Comparison of ENCODE assay signal across 8 cellular contexts in the genomic region with DNA sequence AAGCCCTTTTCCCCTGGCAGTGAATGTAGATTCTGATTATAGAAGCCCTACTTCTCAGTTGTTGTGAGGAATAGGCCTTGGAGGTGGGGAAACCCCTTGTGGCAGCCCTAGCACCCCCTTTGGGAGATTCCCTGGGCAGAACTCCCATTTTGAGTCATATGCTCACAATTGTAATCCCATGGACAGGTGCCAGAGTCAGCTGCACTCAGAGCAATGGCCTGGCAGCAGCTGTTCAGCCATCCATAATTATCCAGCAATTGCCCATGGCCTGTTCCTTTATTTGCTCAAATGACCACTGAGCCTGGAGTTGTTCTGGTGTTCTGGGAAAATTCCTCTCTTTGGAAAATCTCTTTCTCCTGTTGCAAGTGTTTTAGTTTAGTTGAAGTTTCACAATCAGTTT.
DNase-seq lines count a peak whose midpoint lies in the region; ATAC-seq and TF ChIP-seq lines count a peak whose summit lies in the region.

No MANE protein-coding gene starts in this region.

- no peak for TF ChIP-seq EP300 in sigmoid colon (IDR thresholded peaks at IDR 0.05)

- intact Hi-C loops in adrenal gland (cut with DNase I): no loop called here
- intact Hi-C loops in left ventricle myocardium inferior (cut with micrococcal nuclease): loop anchor here (10.0 kb wide), 1 partner anchor 227 kb away; a partner anchor contains a TSS
- intact Hi-C loops in sigmoid colon (cut with DNase I): loop anchor here (10.0 kb wide), 1 partner anchor 227 kb away; a partner anchor contains a TSS

- 0 out of 2 replicates have a peak, but pooled peaks have one; percentile 2 for TF ChIP-seq CTCF in AG10803 (conservative IDR thresholded peaks at IDR 0.05; ENCODE audit: low read length)
- TF ChIP-seq CTCF in adrenal gland (IDR thresholded peaks at IDR 0.05): no peak
- no peak for TF ChIP-seq CTCF in left ventricle myocardium inferior (IDR thresholded peaks at IDR 0.05; ENCODE audit: borderline replicate concordance)
- no peak for TF ChIP-seq CTCF in sigmoid colon (IDR thresholded peaks at IDR 0.05)

- H3K4me3 ChIP-seq in AG10803 (ENCODE audit: low read length) (no peak overlapping the region), adrenal gland (no peak overlapping the region), left ventricle myocardium inferior (no peak overlapping the region), sigmoid colon (no peak overlapping the region)

- peaks cover 9 to 25% of the 10 kb centered on the region in 2 donors for H3K4me1 ChIP-seq in adrenal gland (replicated peaks in 1 of 2)
- H3K4me1 ChIP-seq in left ventricle myocardium inferior: peaks cover 38% of the 10 kb centered on the region
- peaks cover 0 to 27% (median 17%) of the 10 kb centered on the region in 4 donors for H3K4me1 ChIP-seq in sigmoid colon

- H3K27ac ChIP-seq in adrenal gland (peak overlapping the region in 4 of 5 donors; percentile 25 to 42 (median 34)), left ventricle myocardium inferior (replicated peaks) (peak overlapping the region; percentile 60), sigmoid colon (peak overlapping the region; percentile 47 to 57 (median 49))

- H3K9me3 ChIP-seq in adrenal gland (replicated peaks in 1 of 3) (peaks cover 0 to 11% (median 0%) of the 10 kb centered on the region in 3 donors), left ventricle myocardium inferior (replicated peaks) (no peaks in the 10 kb centered on the region), sigmoid colon (no peaks in the 10 kb centered on the region)

- peak; percentile 86 for DNase-seq in AG10803 (ENCODE audit: low read depth)
- peak; percentile 70 to 90 (median 83) for DNase-seq in adrenal gland
- DNase-seq in left ventricle myocardium inferior: peak; percentile 67
- DNase-seq in sigmoid colon: peak; percentile 86
- no peak for DNase-seq in NCI-H187 (lab: John Stamatoyannopoulos, UW)

- TF ChIP-seq POLR2A in adrenal gland (IDR thresholded peaks at IDR 0.05): no peak
- TF ChIP-seq POLR2A in sigmoid colon (IDR thresholded peaks at IDR 0.05): no peak

- no peaks in the 10 kb centered on the region for H3K36me3 ChIP-seq in adrenal gland (replicated peaks in 1 of 2)
- H3K36me3 ChIP-seq in left ventricle myocardium inferior: peaks cover 22% of the 10 kb centered on the region
- H3K36me3 ChIP-seq in sigmoid colon: peaks cover 0 to 16% (median 5%) of the 10 kb centered on the region in 4 donors

- H3K27me3 ChIP-seq in adrenal gland (no peaks in the 10 kb centered on the region), left ventricle myocardium inferior (ENCODE audit: low read depth) (no peaks in the 10 kb centered on the region), sigmoid colon (no peaks in the 10 kb centered on the region)

- peak; percentile 50 for ATAC-seq in HG03432 (IDR thresholded peaks at IDR 0.05; ENCODE audit: unreplicated experiment)
- no peak for ATAC-seq in HG02938 (IDR thresholded peaks at IDR 0.05; ENCODE audit: unreplicated experiment)
- no peak for ATAC-seq in GM19397 (IDR thresholded peaks at IDR 0.05; ENCODE audit: unreplicated experiment)

Comparison
In these comparisons a context has a peak if more than half of its experiments do, and no peak if none do; other contexts are left out.
1. DNase-seq: peak in AG10803 (single experiment), adrenal gland (7 of 7), left ventricle myocardium inferior (single experiment) and sigmoid colon (single experiment); none in NCI-H187 (0 of 2).
2. intact Hi-C loops: an anchor here in left ventricle myocardium inferior (10.0 kb wide) and sigmoid colon (10.0 kb wide); none called in adrenal gland.
3. Peak in every context shown above with its lines, with median percentiles within 50 percentile points of each other: H3K27ac ChIP-seq.